Comparison of ENCODE assay signal across 9 cellular contexts in genomic region chr11:12692238-12693074, GRCh38. TPM values are rescaled to one million over a fixed set of nuclear protein-coding genes. Genes with fewer than 3 reads are reported as not detected.
A peak's percentile ranks its signal among the peaks of the same experiment; 100 is the strongest.
DNase-seq lines count a peak whose midpoint lies in the region; ATAC-seq, FAIRE-seq and TF ChIP-seq lines count a peak whose summit lies in the region.
"Had no signal": no experiment of that assay in that cellular context is flagged by ENCODE, and none has a peak within 500 bp of the region (broad histone marks: within the 10 kb centered on the region; RNA-seq: fewer than 3 reads in every experiment).

No MANE protein-coding gene starts in this region.

- H3K79me2 ChIP-seq in astrocyte (ENCODE audit: insufficient read depth, low read length): peaks cover 85% of the 10 kb centered on the region

- no peaks in the 10 kb centered on the region for H3K36me3 ChIP-seq in astrocyte (ENCODE audit: insufficient read depth, low read length)

- peak overlapping the region; percentile 84 for H3K9ac ChIP-seq in astrocyte (ENCODE audit: low read length)

- DNase-seq in NCI-H2081 (lab: John Stamatoyannopoulos, UW) (peak; percentile 25 to 49), NCI-H2081 treated with DMSO at 0.1 percent for 48 hours (lab: John Stamatoyannopoulos, UW) (no peak), astrocyte (ENCODE audit: low read depth) (peak; percentile 94), hypothalamus (lab: John Stamatoyannopoulos, UW) (peak in 40 of 51 donors; percentile 5 to 83 (median 58)), sciatic nerve (ENCODE audit: low spot score) (peak; percentile 93), GM19240 (ENCODE audit: insufficient read length, low spot score) (no peak)
- no peak for DNase-seq in stimulated activated CD4-positive, alpha-beta T cell treated with anti-CD3 and anti-CD28 coated beads, Interleukin-1b, Interleukin-23, amount 100 ng/mL, for 48 hours
- no peak for DNase-seq in activated CD4-positive, alpha-beta T cell treated with anti-CD3 and anti-CD28 coated beads, Interleukin-2, amount 50 U/mL, for 48 hours

- H3K4me3 ChIP-seq in astrocyte (ENCODE audit: insufficient read depth, low read depth, low read length): peak overlapping the region; percentile 44

- no peak for FAIRE-seq in astrocyte (lab: Jason Lieb, UNC)

- no peak for TF ChIP-seq CTCF in astrocyte (IDR thresholded peaks at IDR 0.05; ENCODE audit: insufficient read depth, low read depth, low read length)

- H3K27ac ChIP-seq in astrocyte (ENCODE audit: low read depth, low read length): peak overlapping the region; percentile 97

- H3K4me1 ChIP-seq in astrocyte (ENCODE audit: insufficient read depth, low read length): peaks cover 77% of the 10 kb centered on the region

- H3K27me3 ChIP-seq in astrocyte (ENCODE audit: insufficient read depth, low read length): no peaks in the 10 kb centered on the region

- no peaks in the 10 kb centered on the region for H3K27me3 Mint-ChIP-seq in astrocyte (ENCODE audit: low read depth, unreplicated experiment)

- peak overlapping the region; percentile 82 for H3K4me2 ChIP-seq in astrocyte (ENCODE audit: low read length)

- H3K9me3 Mint-ChIP-seq in astrocyte (ENCODE audit: unreplicated experiment): no peaks in the 10 kb centered on the region

- intact Hi-C loops in sciatic nerve (cut with DNase I): no loop called here

- H3K4me3 Mint-ChIP-seq in astrocyte (ENCODE audit: unreplicated experiment): peak overlapping the region; percentile 51
- H3K4me3 Mint-ChIP-seq: B cell had no signal

- H4K20me1 ChIP-seq in astrocyte (ENCODE audit: insufficient read depth, low read length): peaks cover 46% of the 10 kb centered on the region

- H3K36me3 Mint-ChIP-seq in astrocyte (ENCODE audit: low read depth, unreplicated experiment): no peaks in the 10 kb centered on the region

- no peak overlapping the region for H2AFZ ChIP-seq in astrocyte (ENCODE audit: low read depth, low read length)

- H3K9me3 ChIP-seq in astrocyte (ENCODE audit: insufficient read depth, low read depth, low read length): no peaks in the 10 kb centered on the region

- peak overlapping the region; percentile 98 for H3K27ac Mint-ChIP-seq in astrocyte (ENCODE audit: unreplicated experiment)
- H3K27ac Mint-ChIP-seq: B cell had no signal

- peak; percentile 96 for ATAC-seq in sciatic nerve

- peaks cover 84% of the 10 kb centered on the region for H3K4me1 Mint-ChIP-seq in astrocyte (ENCODE audit: low read depth, unreplicated experiment)
- H3K4me1 Mint-ChIP-seq: B cell had no signal

RNA-seq across cellular contexts. Expression of gene TEAD1, which starts 18.2 kb away (rescaled TPM):
- 141 and 149 TPM in 2 replicates for total RNA-seq in astrocyte
- 141 TPM for total RNA-seq in sciatic nerve

Comparison
In these comparisons a context has a peak if more than half of its experiments do, and no peak if none do; other contexts are left out.
1. DNase-seq: peak in NCI-H2081 (2 of 2), astrocyte (single experiment), hypothalamus (40 of 51) and sciatic nerve (single experiment); none in NCI-H2081 treated with DMSO at 0.1 percent for 48 hours (single experiment), stimulated activated CD4-positive, alpha-beta T cell treated with anti-CD3 and anti-CD28 coated beads, Interleukin-1b, Interleukin-23, amount 100 ng/mL, for 48 hours (single experiment), GM19240 (single experiment) and activated CD4-positive, alpha-beta T cell treated with anti-CD3 and anti-CD28 coated beads, Interleukin-2, amount 50 U/mL, for 48 hours (0 of 2).